In genomic region chr4:77817304-77818076, GRCh38 we compare ENCODE assay signal across 8 cellular contexts. TPM values are rescaled to one million over a fixed set of nuclear protein-coding genes. Genes with fewer than 3 reads are reported as not detected.
DNase-seq lines count a peak whose midpoint lies in the region; TF ChIP-seq lines count a peak whose summit lies in the region.

No MANE protein-coding gene starts in this region.

- H3K27me3 ChIP-seq in Peyer's patch (no peaks in the 10 kb centered on the region), osteoblast (ENCODE audit: insufficient read depth, low read length) (no peaks in the 10 kb centered on the region)

- DNase-seq in NCI-H1105 treated with DMSO at 0.1 percent for 48 hours (lab: John Stamatoyannopoulos, UW), result peak; percentile 19
- DNase-seq in NCI-H1105 (lab: John Stamatoyannopoulos, UW), result no peak
- peak in 1 of 3 donors; percentile 66 for DNase-seq in Peyer's patch
- DNase-seq in epithelial cell of esophagus (ENCODE audit: low read depth), result peak; percentile 22
- DNase-seq in osteoblast (ENCODE audit: insufficient read length, low spot score, missing footprints), result peak; percentile 63
- DNase-seq in CD1c-positive myeloid dendritic cell (ENCODE audit: extremely low spot score), result no peak
- no peak for DNase-seq in central memory CD4-positive, alpha-beta T cell
- no peak for DNase-seq in AG08395 (ENCODE audit: low spot score)

- TF ChIP-seq CTCF in Peyer's patch (IDR thresholded peaks at IDR 0.05), result no peak
- no peak for TF ChIP-seq CTCF in epithelial cell of esophagus (IDR thresholded peaks at IDR 0.05; ENCODE audit: insufficient read depth, low read depth, low read length, missing control alignments)
- TF ChIP-seq CTCF in osteoblast (IDR thresholded peaks at IDR 0.05; ENCODE audit: extremely low read depth, low read depth, low read length), result no peak

- H2AFZ ChIP-seq in osteoblast (ENCODE audit: low read length), result peak overlapping the region; percentile 81

- peaks cover 0 to 54% (median 13%) of the 10 kb centered on the region in 4 donors for H3K4me1 ChIP-seq in Peyer's patch
- peaks cover 15% of the 10 kb centered on the region for H3K4me1 ChIP-seq in osteoblast (ENCODE audit: insufficient read depth, low read length)

- TF ChIP-seq POLR2A in Peyer's patch (IDR thresholded peaks at IDR 0.05), result peak; percentile 1 to 54

- H3K36me3 ChIP-seq in Peyer's patch (no peaks in the 10 kb centered on the region), osteoblast (ENCODE audit: insufficient read depth, low read length) (no peaks in the 10 kb centered on the region)

- H3K79me2 ChIP-seq in osteoblast (ENCODE audit: insufficient read depth, low read length), result peaks cover 54% of the 10 kb centered on the region

- H3K9me3 ChIP-seq in Peyer's patch (no peaks in the 10 kb centered on the region), osteoblast (ENCODE audit: low read depth, low read length) (no peaks in the 10 kb centered on the region)

- peak overlapping the region; percentile 100 for H3K27ac ChIP-seq in Peyer's patch
- H3K27ac ChIP-seq in osteoblast (ENCODE audit: low read depth, low read length), result peak overlapping the region; percentile 78

- H3K4me3 ChIP-seq in Peyer's patch (peak overlapping the region; percentile 92 to 96 (median 96)), epithelial cell of esophagus (ENCODE audit: low read length) (peak overlapping the region; percentile 79), osteoblast (ENCODE audit: insufficient read depth, low read length) (peak overlapping the region; percentile 85)

- H3K4me2 ChIP-seq in osteoblast (ENCODE audit: insufficient read depth, low read length), result peak overlapping the region; percentile 88

- peaks cover 30% of the 10 kb centered on the region for H4K20me1 ChIP-seq in osteoblast (ENCODE audit: insufficient read depth, low read length)

RNA-seq across cellular contexts. Expression of gene CNOT6L, which starts 1.7 kb away (rescaled TPM):
- total RNA-seq in Peyer's patch, result 10 to 100 TPM; 20.4 to 43.3 (median 33.6) TPM
- total RNA-seq in osteoblast, result 15.2 and 17.4 TPM in 2 replicates

RNA-seq across cellular contexts. Expression of gene MRPL1, which starts 45.1 kb away (rescaled TPM):
- total RNA-seq in Peyer's patch (10 to 100 TPM; 12.8 to 30.5 (median 16.8) TPM), osteoblast (23.2 and 25.3 TPM in 2 replicates)

Comparison
In these comparisons a context has a peak if more than half of its experiments do, and no peak if none do; other contexts are left out.
1. DNase-seq: peak in NCI-H1105 treated with DMSO at 0.1 percent for 48 hours (single experiment), epithelial cell of esophagus (single experiment) and osteoblast (single experiment); none in NCI-H1105 (single experiment), CD1c-positive myeloid dendritic cell (single experiment), central memory CD4-positive, alpha-beta T cell (single experiment) and AG08395 (single experiment).
2. Peak in every context shown above with its lines, with median percentiles within 50 percentile points of each other: H3K4me3 ChIP-seq.